8 cellular contexts compared by ENCODE assay signal in genomic region chr16:58129097-58129936, GRCh38. TPM values are rescaled to one million over a fixed set of nuclear protein-coding genes. Genes with fewer than 3 reads are reported as not detected.
DNase-seq lines count a peak whose midpoint lies in the region; ATAC-seq and TF ChIP-seq lines count a peak whose summit lies in the region.

Gene CFAP20, minus strand, starts transcription at chr16:58129381. Its CDS starts 266 bp downstream, at chr16:58129115.

- peak; percentile 89 for ATAC-seq in HG03432 (IDR thresholded peaks at IDR 0.05; ENCODE audit: unreplicated experiment)

- DNase-seq in AG20443 (ENCODE audit: low spot score) (peak; percentile 96), NCI-H510A (lab: John Stamatoyannopoulos, UW) (peak; percentile 98), cerebellum (ENCODE audit: low spot score) (peak; percentile 95), islet precursor cell (peak; percentile 100)
- peak; percentile 94 for DNase-seq in activated CD4-positive, alpha-beta T cell treated with anti-CD3 and anti-CD28 coated beads for 1 hour
- DNase-seq in stimulated activated CD4-positive, alpha-beta T cell treated with anti-CD3 and anti-CD28 coated beads, Interleukin-12 subunit alpha, Interleukin-12 subunit beta, amount 100 ng/mL, for 48 hours (ENCODE audit: low read depth in 2 of 3, low spot score in 1 of 3) = peak; percentile 94 to 96 (median 96)

- peak; percentile 88 for TF ChIP-seq POLR2A in GM19099 (IDR thresholded peaks at IDR 0.05; ENCODE audit: extremely low read depth, insufficient read length, low read depth)

RNA-seq across cellular contexts. Expression of gene CFAP20, which starts in this region (rescaled TPM):
- total RNA-seq in cerebellum = 61.4 TPM

Comparison
In these comparisons a context has a peak if more than half of its experiments do, and no peak if none do; other contexts are left out.
1. Peak in every context shown above with its lines: DNase-seq and ATAC-seq.